ENCODE assay signal across 1 cellular context in genomic region chr2:241199286-241199685, GRCh38.
TF ChIP-seq lines count a peak whose summit lies in the region.

No MANE protein-coding gene starts in this region.

TF ChIP-seq in HepG2, 621 proteins besides CTCF, POLR2A, EP300 and RAD21:
- TF ChIP-seq ZFP91 (CRISPR knock-in tag; IDR thresholded peaks at IDR 0.05; ENCODE audit: borderline replicate concordance) = no peak
TF ChIP-seq in HepG2: peak in this region for 0.
